Comparison of ENCODE assay signal across 19 cellular contexts in genomic region chrX:18537068-18537467, GRCh38.
"Had no signal": no experiment of that assay in that cellular context is flagged by ENCODE, and none has a peak within 500 bp of the region (broad histone marks: within the 10 kb centered on the region; RNA-seq: fewer than 3 reads in every experiment).

No MANE protein-coding gene starts in this region.

- FAIRE-seq: keratinocyte, pancreas had no signal

- H3K27me3 Mint-ChIP-seq: activated naive CD8-positive, alpha-beta T cell; activated T-helper 17 cell treated with anti-CD3 and anti-CD28 coated beads, Interleukin-2, amount 50 U/mL, for 72 hours; stimulated activated naive CD8-positive, alpha-beta T cell treated with anti-CD3 and anti-CD28 coated beads, Interleukin-15, amount 100 ng/mL, for 72 hours had no signal

- H3K4me1 ChIP-seq: adrenal gland, ascending aorta, foreskin keratinocyte, pancreas had no signal

- H3K4me3 ChIP-seq: adrenal gland, ascending aorta, pancreas, tibial artery had no signal

- H3K27ac ChIP-seq: adrenal gland, ascending aorta, foreskin keratinocyte, pancreas, tibial artery had no signal

- ATAC-seq: activated T-helper 17 cell treated with anti-CD3 and anti-CD28 coated beads, Interleukin-2, amount 50 U/mL, for 72 hours; foreskin keratinocyte; pancreas; right cardiac atrium; stimulated activated naive CD8-positive, alpha-beta T cell treated with anti-CD3 and anti-CD28 coated beads, Interleukin-15, amount 100 ng/mL, for 72 hours; WTC11 had no signal

- H3K36me3 ChIP-seq: adrenal gland, ascending aorta, pancreas, tibial artery had no signal

- H3K4me3 Mint-ChIP-seq: activated naive CD8-positive, alpha-beta T cell; activated T-helper 17 cell treated with anti-CD3 and anti-CD28 coated beads, Interleukin-2, amount 50 U/mL, for 72 hours; nephron progenitor cell; stimulated activated naive CD8-positive, alpha-beta T cell treated with anti-CD3 and anti-CD28 coated beads, Interleukin-15, amount 100 ng/mL, for 72 hours; WTC11 had no signal

- H3K27ac Mint-ChIP-seq: activated naive CD8-positive, alpha-beta T cell; activated T-helper 17 cell treated with anti-CD3 and anti-CD28 coated beads, Interleukin-2, amount 50 U/mL, for 72 hours; nephron progenitor cell had no signal

- DNase-seq: activated T-cell treated with anti-CD3 and anti-CD28 coated beads, Interleukin-2, amount 50 U/mL, for 1 hour; adrenal gland; central memory CD4-positive, alpha-beta T cell; dermis blood vessel endothelial cell; effector CD8-positive, alpha-beta T cell; foreskin keratinocyte; left colon; mesenchymal stem cell; nephron progenitor cell; pancreas; right cardiac atrium; stimulated activated CD4-positive, alpha-beta T cell treated with anti-CD3 and anti-CD28 coated beads, Interleukin-4, amount 100 ng/mL, for 4 hours; stimulated activated naive CD8-positive, alpha-beta T cell treated with anti-CD3 and anti-CD28 coated beads, Interleukin-15, amount 100 ng/mL, for 72 hours; tibial artery had no signal

- H3K9me3 Mint-ChIP-seq: activated T-helper 17 cell treated with anti-CD3 and anti-CD28 coated beads, Interleukin-2, amount 50 U/mL, for 72 hours; stimulated activated naive CD8-positive, alpha-beta T cell treated with anti-CD3 and anti-CD28 coated beads, Interleukin-15, amount 100 ng/mL, for 72 hours; WTC11 had no signal

- H3K4me1 Mint-ChIP-seq: activated T-helper 17 cell treated with anti-CD3 and anti-CD28 coated beads, Interleukin-2, amount 50 U/mL, for 72 hours; nephron progenitor cell had no signal

- H3K9me3 ChIP-seq: adrenal gland, ascending aorta, pancreas, tibial artery had no signal

- H3K27me3 ChIP-seq: adrenal gland, ascending aorta, foreskin keratinocyte, pancreas, tibial artery had no signal

- H3K36me3 Mint-ChIP-seq: WTC11 had no signal
